ENCODE assay signal across 32 cellular contexts in the genomic region with DNA sequence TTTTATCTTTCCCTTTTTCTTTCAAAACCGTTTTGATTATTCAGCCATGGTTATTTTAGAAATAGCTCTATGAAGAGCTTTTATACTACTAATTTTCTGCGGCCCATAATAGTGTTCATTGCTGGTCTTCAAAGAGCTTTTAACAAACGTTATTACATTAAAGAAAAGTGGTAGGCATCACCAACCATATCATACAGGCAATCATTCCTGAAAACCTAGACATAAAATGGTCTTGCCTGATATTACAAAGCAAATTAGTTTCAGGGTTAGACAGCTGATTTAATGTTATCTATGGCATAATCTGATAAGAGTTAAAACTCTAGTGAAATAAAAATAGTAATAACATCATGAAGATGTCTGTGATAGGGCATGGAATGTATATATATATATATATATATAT.
"Had no signal": no experiment of that assay in that cellular context is flagged by ENCODE, and none has a peak within 500 bp of the region (broad histone marks: within the 10 kb centered on the region; RNA-seq: fewer than 3 reads in every experiment).

No MANE protein-coding gene starts in this region.

- H3K9me3 ChIP-seq: adrenal gland, ascending aorta, body of pancreas, breast epithelium had no signal

- H3K4me1 ChIP-seq: adrenal gland, ascending aorta, body of pancreas, breast epithelium had no signal

- DNase-seq: activated effector memory CD4-positive, alpha-beta T cell treated with anti-CD3 and anti-CD28 coated beads, Interleukin-2, amount 50 U/mL, for 16 hours; activated effector memory CD4-positive, alpha-beta T cell treated with Interleukin-2 at 50 U/mL for 16 hours; activated gamma-delta T cell; activated gamma-delta T cell treated with Interleukin-2 at 50 U/mL for 16 hours; activated naive CD4-positive, alpha-beta T cell; activated naive CD4-positive, alpha-beta T cell treated with anti-CD3 and anti-CD28 coated beads for 36 hours; activated naive CD4-positive, alpha-beta T cell treated with anti-CD3 and anti-CD28 coated beads, Interleukin-2, amount 10 ng/mL, durations not matched to agents 7 days and 5 days; activated naive CD4-positive, alpha-beta T cell treated with anti-CD3 and anti-CD28 coated beads, Interleukin-2, amount 50 U/mL, for 16 hours; activated naive CD4-positive, alpha-beta T cell treated with Interleukin-2 at 50 U/mL for 16 hours; activated naive CD8-positive, alpha-beta T cell treated with anti-CD3 and anti-CD28 coated beads for 36 hours; activated naive CD8-positive, alpha-beta T cell treated with anti-CD3 and anti-CD28 coated beads, Interleukin-2, amount 10 ng/mL, durations not matched to agents 7 days and 5 days; activated naive CD8-positive, alpha-beta T cell treated with anti-CD3 and anti-CD28 coated beads, Interleukin-2, amount 50 U/mL, for 24 hours; activated T-cell treated with anti-CD3 and anti-CD28 coated beads, Interleukin-2, amount 50 U/mL, for 1 hour; activated T-cell treated with anti-CD3 and anti-CD28 coated beads, Interleukin-2, amount 50 U/mL, for 24 hours; activated T-cell treated with anti-CD3 and anti-CD28 coated beads, Interleukin-2, amount 50 U/mL, for 4 hours; activated T-cell treated with anti-CD3 and anti-CD28 coated beads, Interleukin-2, amount 50 U/mL, for 48 hours; activated T-cell treated with anti-CD3 and anti-CD28 coated beads, Interleukin-2, amount 50 U/mL, for 72 hours; adrenal gland; amniotic stem cell; amygdala; anterior cingulate cortex; aorta; body of pancreas; brain microvascular endothelial cell; caudate nucleus; central memory CD4-positive, alpha-beta T cell; cerebellar nuclear complex had no signal

- H3K27me3 ChIP-seq: adrenal gland, ascending aorta, body of pancreas, brain microvascular endothelial cell, breast epithelium, cardiac muscle cell had no signal

- H3K27ac ChIP-seq: adrenal gland, ascending aorta, body of pancreas, brain microvascular endothelial cell, breast epithelium, cardiac muscle cell had no signal

- ATAC-seq: activated naive CD4-positive, alpha-beta T cell treated with anti-CD3 and anti-CD28 coated beads, Interleukin-2, amount 50 U/mL, for 72 hours; activated naive CD8-positive, alpha-beta T cell treated with anti-CD3 and anti-CD28 coated beads, Interleukin-2, amount 50 U/mL, for 24 hours; activated T-cell treated with anti-CD3 and anti-CD28 coated beads, Interleukin-2, amount 50 U/mL, for 4 hours; activated T-cell treated with anti-CD3 and anti-CD28 coated beads, Interleukin-2, amount 50 U/mL, for 72 hours; activated T-helper 17 cell treated with anti-CD3 and anti-CD28 coated beads, Interleukin-2, amount 50 U/mL, for 72 hours; body of pancreas had no signal

- H3K36me3 ChIP-seq: adrenal gland, ascending aorta, brain microvascular endothelial cell, breast epithelium, cardiac muscle cell had no signal

- H3K4me3 ChIP-seq: adrenal gland, ascending aorta, body of pancreas, breast epithelium, cardiac muscle cell had no signal
